Comparison of ENCODE assay signal across 25 cellular contexts in genomic region chr17:58993322-58993721, GRCh38.
A peak's percentile ranks its signal among the peaks of the same experiment; 100 is the strongest.
DNase-seq lines count a peak whose midpoint lies in the region; ATAC-seq, FAIRE-seq and TF ChIP-seq lines count a peak whose summit lies in the region.
"Had no signal": no experiment of that assay in that cellular context is flagged by ENCODE, and none has a peak within 500 bp of the region (broad histone marks: within the 10 kb centered on the region; RNA-seq: fewer than 3 reads in every experiment).

No MANE protein-coding gene starts in this region.

- no peaks in the 10 kb centered on the region for H3K9me3 ChIP-seq in mucosa of descending colon
- H3K9me3 ChIP-seq: esophagus muscularis mucosa, psoas muscle, upper lobe of right lung had no signal

- ATAC-seq in mucosa of descending colon (peak; percentile 54), HG02938 (IDR thresholded peaks at IDR 0.05; ENCODE audit: unreplicated experiment) (no peak)
- no peak for ATAC-seq in effector memory CD8-positive, alpha-beta T cell (replicated peaks)
- ATAC-seq: activated T-cell treated with anti-CD3 and anti-CD28 coated beads, Interleukin-2, amount 50 U/mL, for 4 hours had no signal

- no peak for TF ChIP-seq POLR2A in lower leg skin (IDR thresholded peaks at IDR 0.05)

- peak; percentile 9 for FAIRE-seq in HTR-8/SVneo (lab: Jason Lieb, UNC)
- FAIRE-seq: bronchial epithelial cell had no signal

- intact Hi-C loops in mucosa of descending colon (cut with DNase I, micrococcal nuclease) (no loop called here), lower leg skin (cut with DNase I; ENCODE audit: low total_unique reads) (no loop called here)

- H3K4me3 Mint-ChIP-seq in chondrocyte (ENCODE audit: unreplicated experiment) = no peak overlapping the region
- no peak overlapping the region for H3K4me3 Mint-ChIP-seq in effector memory CD8-positive, alpha-beta T cell
- H3K4me3 Mint-ChIP-seq: activated CD4-positive, alpha-beta memory T cell treated with anti-CD3 and anti-CD28 coated beads, Interleukin-2, amount 10 ng/mL, durations not matched to agents 7 days and 5 days; activated naive CD8-positive, alpha-beta T cell treated with anti-CD3 and anti-CD28 coated beads, Interleukin-2, amount 10 ng/mL, durations not matched to agents 7 days and 5 days; activated T-cell treated with anti-CD3 and anti-CD28 coated beads, Interleukin-2, amount 50 U/mL, for 4 hours; CD4-positive, alpha-beta T cell; nephron had no signal

- H3K36me3 ChIP-seq in mucosa of descending colon (ENCODE audit: low read depth) = no peaks in the 10 kb centered on the region
- H3K36me3 ChIP-seq: upper lobe of right lung had no signal

- H3K4me3 ChIP-seq in mucosa of descending colon (no peak overlapping the region), lower leg skin (ENCODE audit: low read depth, poor library complexity, severe bottlenecking) (no peak overlapping the region)
- H3K4me3 ChIP-seq: esophagus muscularis mucosa, psoas muscle, upper lobe of right lung had no signal

- TF ChIP-seq CTCF in chondrocyte (IDR thresholded peaks at IDR 0.05) (no peak), mucosa of descending colon (IDR thresholded peaks at IDR 0.05) (no peak), lower leg skin (IDR thresholded peaks at IDR 0.05) (no peak)

- peaks cover 19% of the 10 kb centered on the region for H3K36me3 Mint-ChIP-seq in chondrocyte (ENCODE audit: low read depth)
- H3K36me3 Mint-ChIP-seq in effector memory CD8-positive, alpha-beta T cell (ENCODE audit: insufficient read depth) = peaks cover 8% of the 10 kb centered on the region

- H3K4me1 ChIP-seq in mucosa of descending colon (ENCODE audit: low read depth) = no peaks in the 10 kb centered on the region
- H3K4me1 ChIP-seq: psoas muscle, upper lobe of right lung had no signal

- 83 to 91% methylated on average over 6 of the region's 6 CpGs for WGBS in lower leg skin, 2 donors

- H3K27ac Mint-ChIP-seq in chondrocyte (ENCODE audit: unreplicated experiment) = peak overlapping the region; percentile 99
- H3K27ac Mint-ChIP-seq in effector memory CD8-positive, alpha-beta T cell = no peak overlapping the region
- H3K27ac Mint-ChIP-seq: activated CD4-positive, alpha-beta memory T cell treated with anti-CD3 and anti-CD28 coated beads, Interleukin-2, amount 10 ng/mL, durations not matched to agents 7 days and 5 days; activated naive CD8-positive, alpha-beta T cell treated with anti-CD3 and anti-CD28 coated beads, Interleukin-2, amount 10 ng/mL, durations not matched to agents 7 days and 5 days; CD4-positive, alpha-beta T cell had no signal

- no peaks in the 10 kb centered on the region for H3K27me3 Mint-ChIP-seq in chondrocyte (ENCODE audit: low read depth)
- H3K27me3 Mint-ChIP-seq in effector memory CD8-positive, alpha-beta T cell = no peaks in the 10 kb centered on the region
- H3K27me3 Mint-ChIP-seq: activated CD4-positive, alpha-beta memory T cell treated with anti-CD3 and anti-CD28 coated beads, Interleukin-2, amount 10 ng/mL, durations not matched to agents 7 days and 5 days; activated naive CD8-positive, alpha-beta T cell treated with anti-CD3 and anti-CD28 coated beads, Interleukin-2, amount 10 ng/mL, durations not matched to agents 7 days and 5 days; CD4-positive, alpha-beta T cell had no signal

- H3K9me3 Mint-ChIP-seq in chondrocyte (ENCODE audit: low read depth) = peaks cover 7% of the 10 kb centered on the region
- H3K9me3 Mint-ChIP-seq in effector memory CD8-positive, alpha-beta T cell = no peaks in the 10 kb centered on the region
- H3K9me3 Mint-ChIP-seq: activated CD4-positive, alpha-beta memory T cell treated with anti-CD3 and anti-CD28 coated beads, Interleukin-2, amount 10 ng/mL, durations not matched to agents 7 days and 5 days; activated naive CD8-positive, alpha-beta T cell treated with anti-CD3 and anti-CD28 coated beads, Interleukin-2, amount 10 ng/mL, durations not matched to agents 7 days and 5 days; activated T-cell treated with anti-CD3 and anti-CD28 coated beads, Interleukin-2, amount 50 U/mL, for 4 hours; CD4-positive, alpha-beta T cell had no signal

- peaks cover 50% of the 10 kb centered on the region for H3K4me1 Mint-ChIP-seq in chondrocyte (ENCODE audit: low read depth)
- no peaks in the 10 kb centered on the region for H3K4me1 Mint-ChIP-seq in effector memory CD8-positive, alpha-beta T cell (ENCODE audit: low read depth in 2 of 2)

- DNase-seq in A172 (ENCODE audit: low spot score) (peak; percentile 11), HTR-8/SVneo (ENCODE audit: insufficient read length, low spot score) (no peak), chondrocyte (ENCODE audit: low spot score) (no peak), mucosa of descending colon (no peak), lower leg skin (ENCODE audit: low spot score in 2 of 2) (no peak)
- no peak for DNase-seq in central memory CD4-positive, alpha-beta T cell
- DNase-seq in effector memory CD8-positive, alpha-beta T cell = no peak
- DNase-seq: activated CD4-positive, alpha-beta memory T cell treated with anti-CD3 and anti-CD28 coated beads, Interleukin-2, amount 10 ng/mL, durations not matched to agents 7 days and 5 days; activated naive CD8-positive, alpha-beta T cell treated with anti-CD3 and anti-CD28 coated beads, Interleukin-2, amount 10 ng/mL, durations not matched to agents 7 days and 5 days; activated T-cell treated with anti-CD3 and anti-CD28 coated beads, Interleukin-2, amount 50 U/mL, for 4 hours; CD4-positive, alpha-beta T cell; DMS79 treated with DMSO at 0.1 percent for 48 hours; H7; KBM-7; NCI-H2081; OCI-M1; psoas muscle; SHP77; stimulated activated naive CD4-positive, alpha-beta T cell treated with Interleukin-2 at 50 U/mL for 16 hours; upper lobe of right lung; WERI-Rb-1 had no signal
